Comparison of ENCODE assay signal across 10 cellular contexts in genomic region chr17:82126479-82127314, GRCh38. TPM values are rescaled to one million over a fixed set of nuclear protein-coding genes. Genes with fewer than 3 reads are reported as not detected.
DNase-seq lines count a peak whose midpoint lies in the region; ATAC-seq and TF ChIP-seq lines count a peak whose summit lies in the region.
"Had no signal": no experiment of that assay in that cellular context is flagged by ENCODE, and none has a peak within 500 bp of the region (broad histone marks: within the 10 kb centered on the region; RNA-seq: fewer than 3 reads in every experiment).

No MANE protein-coding gene starts in this region.

- H3K36me3 ChIP-seq in spleen, result peaks cover 0 to 34% (median 0%) of the 10 kb centered on the region in 6 donors

- H3K9me3 Mint-ChIP-seq in activated T-helper 17 cell treated with anti-CD3 and anti-CD28 coated beads, Interleukin-2, amount 50 U/mL, for 72 hours, result no peaks in the 10 kb centered on the region
- no peaks in the 10 kb centered on the region for H3K9me3 Mint-ChIP-seq in stimulated activated naive CD8-positive, alpha-beta T cell treated with anti-CD3 and anti-CD28 coated beads, Interleukin-15, amount 100 ng/mL, for 72 hours
- H3K9me3 Mint-ChIP-seq: brain had no signal

- peaks cover 23% of the 10 kb centered on the region for H3K4me1 Mint-ChIP-seq in activated T-helper 17 cell treated with anti-CD3 and anti-CD28 coated beads, Interleukin-2, amount 50 U/mL, for 72 hours
- peaks cover 68% of the 10 kb centered on the region for H3K4me1 Mint-ChIP-seq in stimulated activated naive CD8-positive, alpha-beta T cell treated with anti-CD3 and anti-CD28 coated beads, Interleukin-15, amount 100 ng/mL, for 72 hours
- H3K4me1 Mint-ChIP-seq: brain had no signal

- no peak for DNase-seq in spleen
- DNase-seq in stimulated activated naive CD8-positive, alpha-beta T cell treated with anti-CD3 and anti-CD28 coated beads, Interleukin-15, amount 100 ng/mL, for 72 hours, result peak; percentile 59 to 71
- DNase-seq in NCI-H1092 treated with DMSO at 0.1 percent for 48 hours (lab: John Stamatoyannopoulos, UW), result no peak
- DNase-seq in G401 (ENCODE audit: low spot score), result no peak
- DNase-seq: foreskin fibroblast had no signal

- no peak for TF ChIP-seq POLR2A in spleen (IDR thresholded peaks at IDR 0.05)

- H3K27ac Mint-ChIP-seq in activated T-helper 17 cell treated with anti-CD3 and anti-CD28 coated beads, Interleukin-2, amount 50 U/mL, for 72 hours, result peak overlapping the region; percentile 86
- H3K27ac Mint-ChIP-seq in stimulated activated naive CD8-positive, alpha-beta T cell treated with anti-CD3 and anti-CD28 coated beads, Interleukin-15, amount 100 ng/mL, for 72 hours, result peak overlapping the region; percentile 74 to 90
- H3K27ac Mint-ChIP-seq: brain had no signal

- intact Hi-C loops in spleen (cut with DNase I; ENCODE audit: low total_unique reads), result no loop called here

- in situ Hi-C loops in G401 (cut with HindIII; ENCODE audit: low sequenced_read_pairs), result no loop called here

- H3K27ac ChIP-seq in spleen, result peak overlapping the region; percentile 38 to 85 (median 73)

- no peaks in the 10 kb centered on the region for H3K27me3 ChIP-seq in spleen (replicated peaks in 1 of 7)

- H3K36me3 Mint-ChIP-seq in activated T-helper 17 cell treated with anti-CD3 and anti-CD28 coated beads, Interleukin-2, amount 50 U/mL, for 72 hours (ENCODE audit: low read depth), result no peaks in the 10 kb centered on the region

- H3K4me3 Mint-ChIP-seq in activated T-helper 17 cell treated with anti-CD3 and anti-CD28 coated beads, Interleukin-2, amount 50 U/mL, for 72 hours, result peak overlapping the region; percentile 88
- H3K4me3 Mint-ChIP-seq in stimulated activated naive CD8-positive, alpha-beta T cell treated with anti-CD3 and anti-CD28 coated beads, Interleukin-15, amount 100 ng/mL, for 72 hours, result peak overlapping the region; percentile 84 to 87
- H3K4me3 Mint-ChIP-seq: brain had no signal

- no peaks in the 10 kb centered on the region for H3K27me3 Mint-ChIP-seq in activated T-helper 17 cell treated with anti-CD3 and anti-CD28 coated beads, Interleukin-2, amount 50 U/mL, for 72 hours
- H3K27me3 Mint-ChIP-seq in stimulated activated naive CD8-positive, alpha-beta T cell treated with anti-CD3 and anti-CD28 coated beads, Interleukin-15, amount 100 ng/mL, for 72 hours, result no peaks in the 10 kb centered on the region
- H3K27me3 Mint-ChIP-seq: brain had no signal

- H3K9me3 ChIP-seq in spleen, result no peaks in the 10 kb centered on the region

- 62 to 76% (median 74%) methylated on average over 24 to 36 of the region's 36 CpGs for WGBS in spleen, 5 donors

- peaks cover 0 to 11% (median 0%) of the 10 kb centered on the region in 6 donors for H3K4me1 ChIP-seq in spleen

- ATAC-seq in activated CD4-positive, CD25-positive, alpha-beta regulatory T cell treated with anti-CD3 and anti-CD28 coated beads, Interleukin-2, amount 50 U/mL, for 24 hours, result peak; percentile 88 to 95
- peak; percentile 92 for ATAC-seq in activated T-helper 17 cell treated with anti-CD3 and anti-CD28 coated beads, Interleukin-2, amount 50 U/mL, for 72 hours (replicated peaks)
- ATAC-seq in stimulated activated naive CD8-positive, alpha-beta T cell treated with anti-CD3 and anti-CD28 coated beads, Interleukin-15, amount 100 ng/mL, for 72 hours, result peak; percentile 94
- no peak for ATAC-seq in GM19351 (IDR thresholded peaks at IDR 0.05; ENCODE audit: unreplicated experiment)
- ATAC-seq in HG03175 (IDR thresholded peaks at IDR 0.05; ENCODE audit: unreplicated experiment), result no peak

- TF ChIP-seq CTCF in spleen (IDR thresholded peaks at IDR 0.05 in 8 of 11, conservative IDR thresholded peaks at IDR 0.05 in 3 of 11), result no peak

- peak overlapping the region in 1 of 8 donors; percentile 29 for H3K4me3 ChIP-seq in spleen

RNA-seq across cellular contexts. Expression of gene FASN, which starts 28.7 kb away (rescaled TPM):
- total RNA-seq in activated T-helper 17 cell treated with anti-CD3 and anti-CD28 coated beads, Interleukin-2, amount 50 U/mL, for 72 hours, result 100 to 1,000 TPM; 109 to 242 TPM
- 10 to 100 TPM; 20.6 to 45.2 (median 22.3) TPM for total RNA-seq in spleen
- 10 to 100 TPM in 1 of 3 donors, 1 to 10 TPM in 2; 9.3 to 14.7 (median 9.3) TPM for polyA plus RNA-seq in spleen
- total RNA-seq in G401 (2014; rRNA removed; shearing (Covaris generic)), result 333 and 346 TPM in 2 replicates

Comparison
In these comparisons a context has a peak if more than half of its experiments do, and no peak if none do; other contexts are left out.
1. ATAC-seq: peak in activated CD4-positive, CD25-positive, alpha-beta regulatory T cell treated with anti-CD3 and anti-CD28 coated beads, Interleukin-2, amount 50 U/mL, for 24 hours (2 of 2), activated T-helper 17 cell treated with anti-CD3 and anti-CD28 coated beads, Interleukin-2, amount 50 U/mL, for 72 hours (single experiment) and stimulated activated naive CD8-positive, alpha-beta T cell treated with anti-CD3 and anti-CD28 coated beads, Interleukin-15, amount 100 ng/mL, for 72 hours (single experiment); none in GM19351 (single experiment) and HG03175 (single experiment).
2. DNase-seq: peak in stimulated activated naive CD8-positive, alpha-beta T cell treated with anti-CD3 and anti-CD28 coated beads, Interleukin-15, amount 100 ng/mL, for 72 hours (2 of 2); none in spleen (single experiment), NCI-H1092 treated with DMSO at 0.1 percent for 48 hours (single experiment) and G401 (single experiment).